Comparison of ENCODE assay signal across 8 cellular contexts in genomic region chr3:40907907-40908465, GRCh38.
A peak's percentile ranks its signal among the peaks of the same experiment; 100 is the strongest.
DNase-seq lines count a peak whose midpoint lies in the region; TF ChIP-seq lines count a peak whose summit lies in the region.
"Not testable (repeated sequence)": the region's sequence is repeated elsewhere in the genome, so short reads cannot be mapped to it uniquely, and the experiment has no call there.

No MANE protein-coding gene starts in this region.

- H3K36me3 ChIP-seq in ES-I3 (ENCODE audit: insufficient read depth, low read length); HUES64 (ENCODE audit: insufficient read depth, low read length); iPS-15b (ENCODE audit: control insufficient read depth, insufficient read depth, low read length); mesendoderm (ENCODE audit: control insufficient read depth, insufficient read depth, low read length); neuronal stem cell (replicated peaks in 1 of 2; ENCODE audit: control insufficient read depth in 2 of 2, insufficient read depth in 2 of 2, low read length in 2 of 2): not testable (repeated sequence)

- H3K36me3 Mint-ChIP-seq in glutamatergic neuron (ENCODE audit: unreplicated experiment), result not testable (repeated sequence)

- not testable (repeated sequence) for H4K5ac ChIP-seq in mesendoderm (ENCODE audit: low read length)

- H3K4me3 ChIP-seq in HUES64 (ENCODE audit: low read length) (peak overlapping the region; percentile 67), iPS-15b (ENCODE audit: low read depth, low read length) (peak overlapping the region; percentile 59), mesendoderm (ENCODE audit: low read length) (peak overlapping the region; percentile 12), neuronal stem cell (ENCODE audit: low read length in 2 of 2) (peak overlapping the region in 1 of 2 donors; percentile 75)
- H3K4me3 ChIP-seq in coronary artery, result not testable (repeated sequence)

- H3K4me1 ChIP-seq in ES-I3 (ENCODE audit: insufficient read depth, low read length); HUES64 (ENCODE audit: insufficient read depth, low read length); iPS-15b (ENCODE audit: control insufficient read depth, insufficient read depth, low read length); mesendoderm (ENCODE audit: control insufficient read depth, low read depth, low read length); neuronal stem cell (ENCODE audit: control insufficient read depth in 2 of 2, insufficient read depth in 1 of 2, low read depth in 1 of 2, low read length in 2 of 2): not testable (repeated sequence)

- DNase-seq in coronary artery (ENCODE audit: low spot score), result peak; percentile 24
- DNase-seq in glutamatergic neuron; mesendoderm; neuronal stem cell (ENCODE audit: low spot score): not testable (repeated sequence)
- peak; percentile 28 for DNase-seq in ureter (ENCODE audit: low spot score)

- not testable (repeated sequence) for H3K14ac ChIP-seq in neuronal stem cell (ENCODE audit: low read length)

- H2BK12ac ChIP-seq in neuronal stem cell (ENCODE audit: low read length), result not testable (repeated sequence)

- peak overlapping the region; percentile 56 for H2AFZ ChIP-seq in neuronal stem cell (ENCODE audit: low read length)

- not testable (repeated sequence) for H2AK5ac ChIP-seq in mesendoderm (ENCODE audit: low read length); neuronal stem cell (ENCODE audit: low read depth, low read length)

- H3K9ac ChIP-seq in ES-I3 (ENCODE audit: low read depth, low read length), result peak overlapping the region; percentile 66; the same call in 1 of the 2 replicates
- H3K9ac ChIP-seq in HUES64 (ENCODE audit: low read depth, low read length), result peak overlapping the region; percentile 77
- H3K9ac ChIP-seq in iPS-15b (ENCODE audit: low read depth, low read length); neuronal stem cell (ENCODE audit: low read depth, low read length, poor library complexity): not testable (repeated sequence)
- peak overlapping the region; percentile 64 for H3K9ac ChIP-seq in mesendoderm (ENCODE audit: low read length)

- H2BK15ac ChIP-seq in mesendoderm (replicated peaks; ENCODE audit: low read depth); neuronal stem cell (ENCODE audit: low read length): not testable (repeated sequence)

- H3K9me3 Mint-ChIP-seq in glutamatergic neuron (ENCODE audit: unreplicated experiment), result not testable (repeated sequence)

- not testable (repeated sequence) for H3K9me3 ChIP-seq in ES-I3 (ENCODE audit: control insufficient read depth, insufficient read depth, low read length); HUES64 (ENCODE audit: insufficient read depth, low read depth, low read length); iPS-15b (ENCODE audit: control insufficient read depth, insufficient read depth, low read length); neuronal stem cell (replicated peaks in 1 of 2; ENCODE audit: control insufficient read depth in 2 of 2, insufficient read depth in 1 of 2, low read depth in 1 of 2, low read length in 2 of 2)

- not testable (repeated sequence) for H2BK120ac ChIP-seq in mesendoderm (ENCODE audit: low read depth, low read length); neuronal stem cell (ENCODE audit: low read depth, low read length)

- peak overlapping the region; percentile 74 for H3K56ac ChIP-seq in mesendoderm (ENCODE audit: low read length)

- peak overlapping the region; percentile 74 for H3K4me3 Mint-ChIP-seq in glutamatergic neuron (ENCODE audit: unreplicated experiment)

- peak overlapping the region; percentile 48 for H3K27ac Mint-ChIP-seq in glutamatergic neuron (ENCODE audit: unreplicated experiment)

- H3K4ac ChIP-seq in mesendoderm (ENCODE audit: low read depth, low read length); neuronal stem cell (ENCODE audit: low read length): not testable (repeated sequence)

- not testable (repeated sequence) for H3K4me2 ChIP-seq in mesendoderm (ENCODE audit: low read length)
- peak overlapping the region; percentile 31 for H3K4me2 ChIP-seq in neuronal stem cell (ENCODE audit: insufficient read depth, low read length, poor library complexity, severe bottlenecking)

- H4K91ac ChIP-seq in neuronal stem cell (ENCODE audit: low read depth, low read length, poor library complexity), result not testable (repeated sequence)

- WGBS in HUES64, result 4% methylated on average over 26 of the region's 26 CpGs
- no CpG with 5 or more reads among the region's 26 CpGs for WGBS in mesendoderm (ENCODE audit: extremely low coverage, insufficient coverage, low lambda C conversion rate)
- no CpG with 5 or more reads among the region's 26 CpGs for WGBS in neuronal stem cell (ENCODE audit: extremely low coverage in 2 of 2, insufficient read length in 2 of 2, insufficient replicate concordance in 1 of 2), 2 donors

- H2BK5ac ChIP-seq in mesendoderm (ENCODE audit: low read length); neuronal stem cell (ENCODE audit: low read length): not testable (repeated sequence)

- TF ChIP-seq CTCF in coronary artery (IDR thresholded peaks at IDR 0.05); glutamatergic neuron (IDR thresholded peaks at IDR 0.05; ENCODE audit: partially characterized antibody, unreplicated experiment): not testable (repeated sequence)

- not testable (repeated sequence) for H3K4me1 Mint-ChIP-seq in glutamatergic neuron (ENCODE audit: low read depth, unreplicated experiment)

- H3K27me3 Mint-ChIP-seq in glutamatergic neuron (ENCODE audit: unreplicated experiment), result not testable (repeated sequence)

- not testable (repeated sequence) for H3K79me1 ChIP-seq in mesendoderm (ENCODE audit: low read length); neuronal stem cell (ENCODE audit: low read depth, low read length)

- not testable (repeated sequence) for H4K8ac ChIP-seq in mesendoderm (ENCODE audit: low read depth, low read length); neuronal stem cell (ENCODE audit: low read depth, low read length)

- H3K27ac ChIP-seq in HUES64 (ENCODE audit: low read depth, low read length); coronary artery; mesendoderm (ENCODE audit: low read depth, low read length); neuronal stem cell (replicated peaks; ENCODE audit: low read length): not testable (repeated sequence)

- not testable (repeated sequence) for H3K18ac ChIP-seq in mesendoderm (ENCODE audit: low read length)
- H3K18ac ChIP-seq in neuronal stem cell (ENCODE audit: low read length), result peak overlapping the region; percentile 65

- not testable (repeated sequence) for H3K23ac ChIP-seq in mesendoderm (ENCODE audit: low read length); neuronal stem cell (ENCODE audit: low read depth, low read length, poor library complexity)

- H3K79me2 ChIP-seq in mesendoderm (ENCODE audit: control insufficient read depth, insufficient read depth, low read length), result not testable (repeated sequence)

- H3K27me3 ChIP-seq in HUES64 (ENCODE audit: insufficient read depth, low read length); iPS-15b (ENCODE audit: control insufficient read depth, insufficient read depth, low read length); mesendoderm (ENCODE audit: insufficient read depth, low read length, poor library complexity); neuronal stem cell (ENCODE audit: control insufficient read depth in 3 of 3, insufficient read depth in 3 of 3, low read depth in 1 of 3, low read length in 3 of 3): not testable (repeated sequence)
